Comparison of ENCODE assay signal across 8 cellular contexts in genomic region chr9:69180670-69181069, GRCh38. TPM values are rescaled to one million over a fixed set of nuclear protein-coding genes. Genes with fewer than 3 reads are reported as not detected.
DNase-seq lines count a peak whose midpoint lies in the region; ATAC-seq and TF ChIP-seq lines count a peak whose summit lies in the region.

No MANE protein-coding gene starts in this region.

- peaks cover 59% of the 10 kb centered on the region for H3K4me1 Mint-ChIP-seq in activated T-helper 2 cell treated with anti-CD3 and anti-CD28 coated beads, Interferon-gamma antibody, Interleukin-2, Interleukin-4, amounts not matched to agents 10 μg/mL and 5 μg/mL and 100 μg/mL, durations not matched to agents 14 hours and 24 hours and 36 hours (ENCODE audit: low read depth)

- no peak overlapping the region for H3K4me3 ChIP-seq in NB4 (ENCODE audit: low read depth, low read length)

- no peak for TF ChIP-seq CTCF in NB4 (IDR thresholded peaks at IDR 0.05; ENCODE audit: low read depth, low read length)

- DNase-seq in Daoy (ENCODE audit: low read depth) (peak; percentile 98), NB4 (ENCODE audit: low read depth) (peak; percentile 74), glomerular visceral epithelial cell (ENCODE audit: extremely low spot score) (peak; percentile 85), SHP77 treated with DMSO at 0.1 percent for 48 hours (lab: John Stamatoyannopoulos, UW) (no peak)
- peak; percentile 70 for DNase-seq in activated T-helper 2 cell treated with anti-CD3 and anti-CD28 coated beads, Interferon-gamma antibody, Interleukin-2, Interleukin-4, amounts not matched to agents 10 μg/mL and 5 μg/mL and 100 μg/mL, durations not matched to agents 14 hours and 24 hours and 36 hours (ENCODE audit: low spot score)
- peak; percentile 65 for DNase-seq in stimulated activated CD4-positive, alpha-beta T cell treated with anti-CD3 and anti-CD28 coated beads, Interleukin-1b, Interleukin-23, amount 100 ng/mL, for 48 hours

- no peaks in the 10 kb centered on the region for H3K27me3 Mint-ChIP-seq in activated T-helper 2 cell treated with anti-CD3 and anti-CD28 coated beads, Interferon-gamma antibody, Interleukin-2, Interleukin-4, amounts not matched to agents 10 μg/mL and 5 μg/mL and 100 μg/mL, durations not matched to agents 14 hours and 24 hours and 36 hours (ENCODE audit: low read depth)

- ATAC-seq in GM18858 (IDR thresholded peaks at IDR 0.05; ENCODE audit: unreplicated experiment) (no peak), HG02973 (IDR thresholded peaks at IDR 0.05; ENCODE audit: unreplicated experiment) (no peak)

- intact Hi-C loops in activated T-helper 2 cell treated with anti-CD3 and anti-CD28 coated beads, Interferon-gamma antibody, Interleukin-2, Interleukin-4, amounts not matched to agents 10 μg/mL and 5 μg/mL and 100 μg/mL, durations not matched to agents 14 hours and 24 hours and 36 hours (cut with micrococcal nuclease): loop anchor here (10.0 kb wide), 1 partner anchor 1384 kb away; no protein-coding TSS in a partner anchor

- peak overlapping the region; percentile 21 for H3K4me3 Mint-ChIP-seq in activated T-helper 2 cell treated with anti-CD3 and anti-CD28 coated beads, Interferon-gamma antibody, Interleukin-2, Interleukin-4, amounts not matched to agents 10 μg/mL and 5 μg/mL and 100 μg/mL, durations not matched to agents 14 hours and 24 hours and 36 hours (ENCODE audit: low read depth)

- H3K36me3 Mint-ChIP-seq in activated T-helper 2 cell treated with anti-CD3 and anti-CD28 coated beads, Interferon-gamma antibody, Interleukin-2, Interleukin-4, amounts not matched to agents 10 μg/mL and 5 μg/mL and 100 μg/mL, durations not matched to agents 14 hours and 24 hours and 36 hours (ENCODE audit: low read depth): peaks cover 21% of the 10 kb centered on the region

- H3K27ac Mint-ChIP-seq in activated T-helper 2 cell treated with anti-CD3 and anti-CD28 coated beads, Interferon-gamma antibody, Interleukin-2, Interleukin-4, amounts not matched to agents 10 μg/mL and 5 μg/mL and 100 μg/mL, durations not matched to agents 14 hours and 24 hours and 36 hours: peak overlapping the region; percentile 73

- no peaks in the 10 kb centered on the region for H3K9me3 Mint-ChIP-seq in activated T-helper 2 cell treated with anti-CD3 and anti-CD28 coated beads, Interferon-gamma antibody, Interleukin-2, Interleukin-4, amounts not matched to agents 10 μg/mL and 5 μg/mL and 100 μg/mL, durations not matched to agents 14 hours and 24 hours and 36 hours

- TF ChIP-seq POLR2A in NB4 (IDR thresholded peaks at IDR 0.05; ENCODE audit: extremely low read depth, insufficient read length): no peak

RNA-seq across cellular contexts. Expression of gene TJP2, which starts 6.6 kb away (rescaled TPM):
- 60.8 and 69.8 TPM in 2 replicates for total RNA-seq in Daoy (2014; rRNA removed; shearing (Covaris generic))
- total RNA-seq in activated T-helper 2 cell treated with anti-CD3 and anti-CD28 coated beads, Interferon-gamma antibody, Interleukin-2, Interleukin-4, amounts not matched to agents 10 μg/mL and 5 μg/mL and 100 μg/mL, durations not matched to agents 14 hours and 24 hours and 36 hours: 11.9 and 12.4 TPM in 2 replicates
